31 cellular contexts compared by ENCODE assay signal in the genomic region with DNA sequence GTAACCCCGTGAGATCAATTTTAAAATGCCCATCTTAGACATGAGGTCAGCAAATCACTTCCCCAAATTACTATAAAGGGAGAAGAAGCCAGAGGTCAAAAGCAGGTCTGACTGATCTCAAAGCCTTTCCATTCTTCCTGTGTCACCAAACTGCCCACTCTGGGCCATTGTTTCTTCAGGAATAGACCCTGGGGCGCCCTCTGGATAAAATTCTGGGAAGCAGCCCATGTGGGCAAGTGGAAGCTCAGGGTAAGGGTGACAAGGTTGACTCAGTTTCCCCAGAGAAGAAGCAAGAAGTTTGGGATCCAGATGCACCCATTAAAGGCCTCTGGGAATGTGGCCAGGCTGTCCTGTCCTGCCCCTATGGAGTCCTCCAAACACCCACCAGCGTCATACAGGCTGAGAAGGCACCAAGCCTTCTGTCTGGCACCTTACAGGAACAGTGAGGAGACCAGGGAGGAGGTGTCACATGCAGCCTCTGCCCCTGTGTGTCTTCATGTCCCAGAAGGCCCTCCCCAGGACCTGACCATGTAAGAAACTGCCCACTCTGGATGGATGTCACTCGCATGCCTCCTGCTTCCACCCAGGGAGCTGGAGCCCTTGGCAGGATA. TPM values are rescaled to one million over a fixed set of nuclear protein-coding genes. Genes with fewer than 3 reads are reported as not detected.
"Had no signal": no experiment of that assay in that cellular context is flagged by ENCODE, and none has a peak within 500 bp of the region (broad histone marks: within the 10 kb centered on the region; RNA-seq: fewer than 3 reads in every experiment).

No MANE protein-coding gene starts in this region.

- H3K27ac Mint-ChIP-seq: activated naive CD4-positive, alpha-beta T cell treated with anti-CD3 and anti-CD28 coated beads, Interleukin-2, amount 10 ng/mL, durations not matched to agents 7 days and 5 days; activated T-helper 1 cell treated with anti-CD3 and anti-CD28 coated beads, Interleukin-12 subunit alpha, Interleukin-12 subunit beta, Interleukin-2, Interleukin-4 antibody, amounts not matched to agents 30 ng/mL and 10 ng/mL and 1 ng/mL, durations not matched to agents 14 hours and 24 hours and 36 hours; effector memory CD8-positive, alpha-beta T cell; mesothelial cell of epicardium; naive B cell; nephron progenitor cell; stimulated activated naive B cell treated with anti-CD40 and anti-IgM and Interleukin-4, amounts not matched to agents 10 μg/mL and 1 μg/mL and 100 μg/mL, for 72 hours; T-helper 2 cell treated with Interferon-gamma antibody and Interleukin-4, amounts not matched to agents 5 μg/mL and 100 μg/mL, for 36 hours had no signal

- H3K36me3 ChIP-seq: heart right ventricle, left ventricle myocardium inferior, pancreas, right atrium auricular region, stomach, thyroid gland had no signal

- H3K4me1 ChIP-seq: foreskin keratinocyte, pancreas, right atrium auricular region, stomach had no signal

- FAIRE-seq: astrocyte, endothelial cell of umbilical vein, pancreas had no signal

- H3K27ac ChIP-seq: foreskin keratinocyte, heart right ventricle, left ventricle myocardium inferior, pancreas, right atrium auricular region, stomach, thyroid gland had no signal

- H3K4me2 ChIP-seq: smooth muscle cell had no signal

- H3K9me3 ChIP-seq: pancreas, thyroid gland had no signal

- H3K4me3 Mint-ChIP-seq: activated naive CD4-positive, alpha-beta T cell treated with anti-CD3 and anti-CD28 coated beads, Interleukin-2, amount 10 ng/mL, durations not matched to agents 7 days and 5 days; activated T-helper 1 cell treated with anti-CD3 and anti-CD28 coated beads, Interleukin-12 subunit alpha, Interleukin-12 subunit beta, Interleukin-2, Interleukin-4 antibody, amounts not matched to agents 30 ng/mL and 10 ng/mL and 1 ng/mL, durations not matched to agents 14 hours and 24 hours and 36 hours; effector memory CD8-positive, alpha-beta T cell; mesothelial cell of epicardium; naive B cell; nephron progenitor cell; stimulated activated naive B cell treated with anti-CD40 and anti-IgM and Interleukin-4, amounts not matched to agents 10 μg/mL and 1 μg/mL and 100 μg/mL, for 72 hours; T-helper 2 cell treated with Interferon-gamma antibody and Interleukin-4, amounts not matched to agents 5 μg/mL and 100 μg/mL, for 36 hours had no signal

- H3K4me3 ChIP-seq: heart right ventricle, left ventricle myocardium inferior, pancreas, right atrium auricular region, smooth muscle cell, stomach, thyroid gland had no signal

- H3K36me3 Mint-ChIP-seq: activated naive CD4-positive, alpha-beta T cell treated with anti-CD3 and anti-CD28 coated beads, Interleukin-2, amount 10 ng/mL, durations not matched to agents 7 days and 5 days; mesothelial cell of epicardium; naive B cell; stimulated activated naive B cell treated with anti-CD40 and anti-IgM and Interleukin-4, amounts not matched to agents 10 μg/mL and 1 μg/mL and 100 μg/mL, for 72 hours had no signal

- DNase-seq: activated CD4-positive, alpha-beta T cell treated with anti-CD3 and anti-CD28 coated beads for 4 hours; activated CD4-positive, alpha-beta T cell treated with anti-CD3 and anti-CD28 coated beads, Interleukin-2, amount 50 U/mL, for 4 hours; activated gamma-delta T cell; activated naive CD4-positive, alpha-beta T cell treated with anti-CD3 and anti-CD28 coated beads, Interleukin-2, amount 10 ng/mL, durations not matched to agents 7 days and 5 days; activated T-cell treated with anti-CD3 and anti-CD28 coated beads, Interleukin-2, amount 50 U/mL, for 1 hour; amniotic stem cell; caudate nucleus; cortex of kidney; effector memory CD8-positive, alpha-beta T cell; foreskin keratinocyte; heart right ventricle; islet precursor cell; left ventricle myocardium inferior; naive B cell; nephron progenitor cell; pancreas; stimulated activated CD4-positive, alpha-beta T cell treated with anti-CD3 and anti-CD28 coated beads, Interleukin-1b, Interleukin-23, amount 100 ng/mL, for 48 hours; stimulated activated CD4-positive, alpha-beta T cell treated with anti-CD3 and anti-CD28 coated beads, Interleukin-4, amount 100 ng/mL, for 4 hours; stimulated activated CD8-positive, alpha-beta memory T cell treated with anti-CD3 and anti-CD28 coated beads, Interleukin-4, amount 100 ng/mL, for 48 hours; stimulated activated naive B cell treated with anti-CD40 and anti-IgM and Interleukin-4, amounts not matched to agents 10 μg/mL and 1 μg/mL and 100 μg/mL, for 72 hours; stomach; T-helper 1 cell; thyroid gland had no signal

- ATAC-seq: effector memory CD8-positive, alpha-beta T cell; esophagus mucosa; foreskin keratinocyte; heart right ventricle; pancreas; stimulated activated naive B cell treated with anti-CD40 and anti-IgM and Interleukin-4, amounts not matched to agents 10 μg/mL and 1 μg/mL and 100 μg/mL, for 72 hours had no signal

- H3K9me3 Mint-ChIP-seq: effector memory CD8-positive, alpha-beta T cell; mesothelial cell of epicardium; nephron progenitor cell had no signal

- H3K27me3 ChIP-seq: foreskin keratinocyte, pancreas, right atrium auricular region, thyroid gland had no signal

- H3K4me1 Mint-ChIP-seq: activated naive CD4-positive, alpha-beta T cell treated with anti-CD3 and anti-CD28 coated beads, Interleukin-2, amount 10 ng/mL, durations not matched to agents 7 days and 5 days; mesothelial cell of epicardium; naive B cell; stimulated activated naive B cell treated with anti-CD40 and anti-IgM and Interleukin-4, amounts not matched to agents 10 μg/mL and 1 μg/mL and 100 μg/mL, for 72 hours had no signal

RNA-seq across cellular contexts. Expression of gene CHST1, which starts 50.1 kb away (rescaled TPM):
- total RNA-seq: foreskin keratinocyte had no signal
- polyA plus RNA-seq: foreskin keratinocyte had no signal
